8 cellular contexts compared by ENCODE assay signal in genomic region chr20:45971425-45971674, GRCh38. TPM values are rescaled to one million over a fixed set of nuclear protein-coding genes. Genes with fewer than 3 reads are reported as not detected.
DNase-seq lines count a peak whose midpoint lies in the region; ATAC-seq and TF ChIP-seq lines count a peak whose summit lies in the region.

No MANE protein-coding gene starts in this region.

- no peak for DNase-seq in body of pancreas
- DNase-seq in NCI-H2171 (lab: John Stamatoyannopoulos, UW), result no peak
- no peak for DNase-seq in NCI-H2196 (lab: John Stamatoyannopoulos, UW; ENCODE audit: unreplicated experiment)
- no peak for DNase-seq in activated CD4-positive, alpha-beta T cell treated with anti-CD3 and anti-CD28 coated beads, Interleukin-2, amount 50 U/mL, for 48 hours

- WGBS in body of pancreas, 2 donors, result 0% methylated on average over 14 of the region's 14 CpGs; no CpG with 5 or more reads in 1 of the 2 donors

- ATAC-seq in GM19023 (IDR thresholded peaks at IDR 0.05; ENCODE audit: unreplicated experiment) (peak; percentile 16), HG03571 (IDR thresholded peaks at IDR 0.05; ENCODE audit: unreplicated experiment) (peak; percentile 12), body of pancreas (no peak)

- peaks cover 26% of the 10 kb centered on the region for H3K4me1 ChIP-seq in body of pancreas
- peaks cover 20% of the 10 kb centered on the region for H3K4me1 ChIP-seq in muscle layer of colon (ENCODE audit: insufficient read depth, low read length)

- peak overlapping the region; percentile 91 to 98 for H3K4me3 ChIP-seq in body of pancreas
- peak overlapping the region; percentile 73 to 97 for H3K4me3 ChIP-seq in muscle layer of colon (ENCODE audit: low read depth in 1 of 2, low read length in 2 of 2)

- no peak for TF ChIP-seq CTCF in 22Rv1 (IDR thresholded peaks at IDR 0.05)
- TF ChIP-seq CTCF in body of pancreas (IDR thresholded peaks at IDR 0.05), result no peak

- H3K27ac ChIP-seq in 22Rv1, result peak overlapping the region; percentile 100
- peak overlapping the region; percentile 96 to 100 (median 98) for H3K27ac ChIP-seq in body of pancreas
- H3K27ac ChIP-seq in muscle layer of colon (ENCODE audit: low read depth, low read length), result peak overlapping the region; percentile 90

- intact Hi-C loops in body of pancreas (cut with DNase I), result no loop called here

- no peaks in the 10 kb centered on the region for H3K9me3 ChIP-seq in body of pancreas
- H3K9me3 ChIP-seq in muscle layer of colon (ENCODE audit: low read length), result no peaks in the 10 kb centered on the region

- peaks cover 6 to 10% of the 10 kb centered on the region in 2 donors for H3K36me3 ChIP-seq in body of pancreas (replicated peaks in 1 of 2; ENCODE audit: insufficient read depth in 1 of 2, low read depth in 2 of 2)
- H3K36me3 ChIP-seq in muscle layer of colon (ENCODE audit: insufficient read depth, low read length), result peaks cover 28% of the 10 kb centered on the region

- H3K9ac ChIP-seq in muscle layer of colon (ENCODE audit: low read length), result peak overlapping the region; percentile 90

- no peak for TF ChIP-seq POLR2A in body of pancreas (IDR thresholded peaks at IDR 0.05)

- H3K27me3 ChIP-seq in body of pancreas, result no peaks in the 10 kb centered on the region
- H3K27me3 ChIP-seq in muscle layer of colon (ENCODE audit: control insufficient read depth in 1 of 2, insufficient read depth in 2 of 2, low read length in 2 of 2), result no peaks in the 10 kb centered on the region

RNA-seq across cellular contexts. Expression of gene ZNF335, which starts 0.7 kb away (rescaled TPM):
- 10 to 100 TPM; 21.8 to 41.9 TPM for total RNA-seq in body of pancreas

RNA-seq across cellular contexts. Expression of gene PCIF1, which starts 36.9 kb away (rescaled TPM):
- 10 to 100 TPM; 20.2 to 28.7 TPM for total RNA-seq in body of pancreas

RNA-seq across cellular contexts. Expression of gene MMP9, which starts 37.4 kb away (rescaled TPM):
- under 1 TPM in 1 of 2 donors, not detected in 1; 0.26 TPM for total RNA-seq in body of pancreas

RNA-seq across cellular contexts. Expression of gene SLC12A5, which starts 57.7 kb away (rescaled TPM):
- not detected for total RNA-seq in body of pancreas

RNA-seq across cellular contexts. Expression of gene PLTP, which starts 59.4 kb away (rescaled TPM):
- 100 to 1,000 TPM; 109 to 198 TPM for total RNA-seq in body of pancreas
